ENCODE assay signal across 20 cellular contexts in the genomic region with DNA sequence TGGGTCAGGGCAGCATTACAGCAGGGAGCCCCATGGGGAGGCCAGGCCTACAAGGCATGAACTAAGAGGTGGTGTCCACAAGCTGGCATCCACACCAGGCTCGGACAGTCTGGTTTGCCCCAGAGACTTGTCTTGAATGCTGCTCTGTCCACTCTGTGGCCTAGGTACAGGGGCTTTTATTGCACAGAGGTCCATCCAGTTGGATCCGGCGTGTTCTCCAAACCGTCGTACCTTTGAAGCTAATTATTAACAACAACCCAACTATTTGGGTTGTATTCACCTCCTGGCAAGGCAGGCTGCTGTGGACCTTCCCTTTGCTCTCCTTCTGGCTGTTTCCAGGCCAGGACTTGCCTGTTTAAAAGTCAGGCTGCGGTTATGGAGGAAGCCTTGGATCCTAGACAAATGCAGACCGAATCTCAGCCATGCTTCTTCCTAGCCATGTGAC.
"Had no signal": no experiment of that assay in that cellular context is flagged by ENCODE, and none has a peak within 500 bp of the region (broad histone marks: within the 10 kb centered on the region; RNA-seq: fewer than 3 reads in every experiment).

No MANE protein-coding gene starts in this region.

- ATAC-seq: foreskin keratinocyte, mucosa of descending colon, upper lobe of right lung, WTC11 had no signal

- H3K27ac ChIP-seq: foreskin keratinocyte, thyroid gland, upper lobe of right lung had no signal

- H3K27ac Mint-ChIP-seq: activated naive CD8-positive, alpha-beta T cell treated with anti-CD3 and anti-CD28 coated beads for 36 hours; memory B cell; stimulated activated naive CD8-positive, alpha-beta T cell treated with anti-CD3 and anti-CD28 coated beads, Interleukin-15, Interleukin-2, amounts not matched to agents 100 ng/mL and 50 ng/mL, for 24 hours; WTC11 had no signal

- H3K27me3 ChIP-seq: foreskin keratinocyte, thyroid gland, upper lobe of right lung had no signal

- H3K4me3 Mint-ChIP-seq: activated CD4-positive, alpha-beta memory T cell treated with anti-CD3 and anti-CD28 coated beads for 36 hours; activated naive CD8-positive, alpha-beta T cell treated with anti-CD3 and anti-CD28 coated beads for 36 hours; activated T-helper 1 cell treated with anti-CD3 and anti-CD28 coated beads, Interleukin-12 subunit alpha, Interleukin-12 subunit beta, Interleukin-2, Interleukin-4 antibody, amounts not matched to agents 30 ng/mL and 10 ng/mL and 1 ng/mL, durations not matched to agents 14 hours and 24 hours and 36 hours; immature natural killer cell; memory B cell; stimulated activated naive CD8-positive, alpha-beta T cell treated with anti-CD3 and anti-CD28 coated beads, Interleukin-15, Interleukin-2, amounts not matched to agents 100 ng/mL and 50 ng/mL, for 24 hours; T-helper 1 cell treated with Interleukin-12 subunit alpha and Interleukin-12 subunit beta and Interleukin-4 antibody, amounts not matched to agents 30 μg/mL and 1 μg/mL, for 36 hours; WTC11 had no signal

- H3K4me1 Mint-ChIP-seq: memory B cell had no signal

- DNase-seq: activated CD4-positive, alpha-beta memory T cell treated with anti-CD3 and anti-CD28 coated beads for 36 hours; activated naive CD4-positive, alpha-beta T cell treated with Interleukin-2 at 50 U/mL for 16 hours; activated naive CD8-positive, alpha-beta T cell treated with anti-CD3 and anti-CD28 coated beads for 36 hours; foreskin keratinocyte; immature natural killer cell; kidney glomerular epithelial cell; mucosa of descending colon; nucleus accumbens; posterior cingulate gyrus; retina; stimulated activated CD4-positive, alpha-beta T cell treated with anti-CD3 and anti-CD28 coated beads, Interleukin-4, amount 100 ng/mL, for 24 hours; substantia nigra; T1000; thyroid gland had no signal

- H3K27me3 Mint-ChIP-seq: activated CD4-positive, alpha-beta memory T cell treated with anti-CD3 and anti-CD28 coated beads for 36 hours; activated naive CD8-positive, alpha-beta T cell treated with anti-CD3 and anti-CD28 coated beads for 36 hours; memory B cell; stimulated activated naive CD8-positive, alpha-beta T cell treated with anti-CD3 and anti-CD28 coated beads, Interleukin-15, Interleukin-2, amounts not matched to agents 100 ng/mL and 50 ng/mL, for 24 hours had no signal

- H3K9me3 ChIP-seq: mucosa of descending colon, thyroid gland, upper lobe of right lung had no signal

- H3K36me3 ChIP-seq: thyroid gland had no signal

- H3K4me3 ChIP-seq: mucosa of descending colon, thyroid gland, upper lobe of right lung had no signal

- H3K4me1 ChIP-seq: foreskin keratinocyte, upper lobe of right lung had no signal

- H3K9me3 Mint-ChIP-seq: activated CD4-positive, alpha-beta memory T cell treated with anti-CD3 and anti-CD28 coated beads for 36 hours; activated naive CD8-positive, alpha-beta T cell treated with anti-CD3 and anti-CD28 coated beads for 36 hours; activated T-helper 1 cell treated with anti-CD3 and anti-CD28 coated beads, Interleukin-12 subunit alpha, Interleukin-12 subunit beta, Interleukin-2, Interleukin-4 antibody, amounts not matched to agents 30 ng/mL and 10 ng/mL and 1 ng/mL, durations not matched to agents 14 hours and 24 hours and 36 hours; memory B cell; stimulated activated naive CD8-positive, alpha-beta T cell treated with anti-CD3 and anti-CD28 coated beads, Interleukin-15, Interleukin-2, amounts not matched to agents 100 ng/mL and 50 ng/mL, for 24 hours; T-helper 1 cell treated with Interleukin-12 subunit alpha and Interleukin-12 subunit beta and Interleukin-4 antibody, amounts not matched to agents 30 μg/mL and 1 μg/mL, for 36 hours; WTC11 had no signal
